2 cellular contexts compared by ENCODE assay signal in genomic region chr6:100877851-100878250, GRCh38.
TF ChIP-seq lines count a peak whose summit lies in the region.

No MANE protein-coding gene starts in this region.

TF ChIP-seq in SK-N-SH, 30 proteins besides CTCF, POLR2A, EP300 and RAD21 (continued from another document):
- no peak for TF ChIP-seq PBX3 (IDR thresholded peaks at IDR 0.05)
- TF ChIP-seq REST (IDR thresholded peaks at IDR 0.05; ENCODE audit: low read depth, low read length): no peak
- no peak for TF ChIP-seq SMC3 (IDR thresholded peaks at IDR 0.05; ENCODE audit: low read depth, low read length)
- no peak for TF ChIP-seq RCOR1 (IDR thresholded peaks at IDR 0.05; ENCODE audit: low read length)
- TF ChIP-seq ZBTB33 (IDR thresholded peaks at IDR 0.05; ENCODE audit: borderline replicate concordance, low read depth): no peak
- no peak for TF ChIP-seq SIN3A (IDR thresholded peaks at IDR 0.05; ENCODE audit: borderline replicate concordance, low read depth, low read length)
- TF ChIP-seq CHD2 (IDR thresholded peaks at IDR 0.05; ENCODE audit: low read length, partially characterized antibody): no peak
TF ChIP-seq in SK-N-SH: peak in this region for 0.

TF ChIP-seq in SK-N-SH treated with all-trans-retinoic acid at 6 μM for 48 hours, 23 proteins besides CTCF, POLR2A, EP300 and RAD21 (continued from another document):
- TF ChIP-seq SNAI2 (CRISPR knock-in tag; IDR thresholded peaks at IDR 0.05) (no peak), ZC3H10 (CRISPR knock-in tag; IDR thresholded peaks at IDR 0.05) (no peak), PATZ1 (CRISPR knock-in tag; IDR thresholded peaks at IDR 0.05; ENCODE audit: borderline replicate concordance) (no peak), BACH2 (CRISPR knock-in tag; IDR thresholded peaks at IDR 0.05; ENCODE audit: borderline replicate concordance) (no peak), GLIS3 (CRISPR knock-in tag; IDR thresholded peaks at IDR 0.05) (no peak), ZFP3 (CRISPR knock-in tag; IDR thresholded peaks at IDR 0.05) (no peak), CSDC2 (CRISPR knock-in tag; IDR thresholded peaks at IDR 0.05) (no peak), ZFP30 (CRISPR knock-in tag; IDR thresholded peaks at IDR 0.05) (no peak), ARNTL (CRISPR knock-in tag; IDR thresholded peaks at IDR 0.05; ENCODE audit: borderline replicate concordance, low read depth) (no peak), CSRNP3 (CRISPR knock-in tag; IDR thresholded peaks at IDR 0.05) (no peak), TSHZ2 (CRISPR knock-in tag; IDR thresholded peaks at IDR 0.05) (no peak)
